1 cellular context compared by ENCODE assay signal in the genomic region with DNA sequence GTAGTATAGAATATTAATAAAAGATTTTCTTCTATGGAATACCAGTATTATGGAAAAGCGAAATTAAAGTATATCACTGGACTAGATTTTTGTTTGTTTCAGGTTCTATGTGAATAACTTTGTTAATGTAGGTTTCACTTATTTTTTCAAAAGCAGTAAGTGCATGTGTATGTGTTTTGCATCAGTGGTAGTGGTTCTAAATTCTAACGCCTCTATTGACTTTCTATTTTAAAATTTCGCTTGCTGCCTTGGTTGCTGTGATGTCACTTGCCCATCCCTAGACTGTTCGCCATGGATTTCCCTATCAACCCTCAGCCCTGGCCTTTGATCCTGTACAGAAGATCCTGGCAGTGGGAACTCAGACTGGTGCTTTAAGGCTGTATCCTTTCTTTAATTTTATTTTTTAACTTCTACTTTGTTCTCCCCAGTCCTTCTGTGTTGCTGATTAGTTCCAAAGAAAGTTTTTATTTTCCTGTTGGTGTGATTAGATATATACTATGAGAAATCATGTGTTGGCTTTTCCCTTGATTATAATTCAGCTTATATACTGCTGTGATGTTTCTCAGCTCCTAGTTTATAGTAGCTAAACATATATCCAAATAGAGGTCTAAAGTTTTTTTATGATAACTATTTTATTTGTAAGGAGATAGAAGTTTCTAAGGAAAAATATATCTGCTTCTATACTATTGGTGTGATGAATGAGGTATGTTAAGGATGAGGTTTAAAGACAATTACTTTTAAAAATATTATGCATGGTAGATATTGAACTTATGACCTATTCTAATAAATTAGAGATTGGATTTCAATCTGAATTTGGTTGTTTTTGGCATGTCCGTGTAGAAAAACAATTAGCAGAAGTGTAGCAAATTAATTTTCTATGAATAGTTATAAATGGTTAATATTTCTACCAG.
TF ChIP-seq lines count a peak whose summit lies in the region.

No MANE protein-coding gene starts in this region.

TF ChIP-seq in K562, 482 proteins besides CTCF, POLR2A, EP300 and RAD21 (continued from another document and continues in another):
- TF ChIP-seq ZNF780A (CRISPR knock-in tag; IDR thresholded peaks at IDR 0.05), result no peak
- peak; percentile 38 for TF ChIP-seq TAF9B (IDR thresholded peaks at IDR 0.05; ENCODE audit: partially characterized antibody)
- 0 out of 4 replicates have a peak, but pooled peaks of 1 of the 2 experiments have one; percentile 17 for TF ChIP-seq RCOR1 (IDR thresholded peaks at IDR 0.05; ENCODE audit: borderline replicate concordance in 1 of 2, low read depth in 2 of 2, low read length in 2 of 2)
- TF ChIP-seq, protein P1, sequence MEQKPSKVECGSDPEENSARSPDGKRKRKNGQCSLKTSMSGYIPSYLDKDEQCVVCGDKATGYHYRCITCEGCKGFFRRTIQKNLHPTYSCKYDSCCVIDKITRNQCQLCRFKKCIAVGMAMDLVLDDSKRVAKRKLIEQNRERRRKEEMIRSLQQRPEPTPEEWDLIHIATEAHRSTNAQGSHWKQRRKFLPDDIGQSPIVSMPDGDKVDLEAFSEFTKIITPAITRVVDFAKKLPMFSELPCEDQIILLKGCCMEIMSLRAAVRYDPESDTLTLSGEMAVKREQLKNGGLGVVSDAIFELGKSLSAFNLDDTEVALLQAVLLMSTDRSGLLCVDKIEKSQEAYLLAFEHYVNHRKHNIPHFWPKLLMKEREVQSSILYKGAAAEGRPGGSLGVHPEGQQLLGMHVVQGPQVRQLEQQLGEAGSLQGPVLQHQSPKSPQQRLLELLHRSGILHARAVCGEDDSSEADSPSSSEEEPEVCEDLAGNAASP (IDR thresholded peaks at IDR 0.05), result no peak
- TF ChIP-seq YY1 (IDR thresholded peaks at IDR 0.05; ENCODE audit: borderline replicate concordance in 1 of 3, control insufficient read depth in 1 of 3, extremely low read depth in 1 of 3, insufficient read depth in 3 of 3, insufficient read length in 1 of 3, insufficient replicate concordance in 2 of 3, low read depth in 1 of 3, low read length in 2 of 3), result peak in 1 of 3 experiments; percentile 20
- TF ChIP-seq FOXM1 (IDR thresholded peaks at IDR 0.05; ENCODE audit: low read depth), result peak; percentile 52; the same call in 1 of the 2 replicates
- no peak for TF ChIP-seq FOXM1 (CRISPR knock-in tag; IDR thresholded peaks at IDR 0.05; ENCODE audit: low read depth)
- TF ChIP-seq, protein P2, sequence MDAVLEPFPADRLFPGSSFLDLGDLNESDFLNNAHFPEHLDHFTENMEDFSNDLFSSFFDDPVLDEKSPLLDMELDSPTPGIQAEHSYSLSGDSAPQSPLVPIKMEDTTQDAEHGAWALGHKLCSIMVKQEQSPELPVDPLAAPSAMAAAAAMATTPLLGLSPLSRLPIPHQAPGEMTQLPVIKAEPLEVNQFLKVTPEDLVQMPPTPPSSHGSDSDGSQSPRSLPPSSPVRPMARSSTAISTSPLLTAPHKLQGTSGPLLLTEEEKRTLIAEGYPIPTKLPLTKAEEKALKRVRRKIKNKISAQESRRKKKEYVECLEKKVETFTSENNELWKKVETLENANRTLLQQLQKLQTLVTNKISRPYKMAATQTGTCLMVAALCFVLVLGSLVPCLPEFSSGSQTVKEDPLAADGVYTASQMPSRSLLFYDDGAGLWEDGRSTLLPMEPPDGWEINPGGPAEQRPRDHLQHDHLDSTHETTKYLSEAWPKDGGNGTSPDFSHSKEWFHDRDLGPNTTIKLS (IDR thresholded peaks at IDR 0.05; ENCODE audit: borderline replicate concordance, low read depth), result no peak
- TF ChIP-seq, protein P3, sequence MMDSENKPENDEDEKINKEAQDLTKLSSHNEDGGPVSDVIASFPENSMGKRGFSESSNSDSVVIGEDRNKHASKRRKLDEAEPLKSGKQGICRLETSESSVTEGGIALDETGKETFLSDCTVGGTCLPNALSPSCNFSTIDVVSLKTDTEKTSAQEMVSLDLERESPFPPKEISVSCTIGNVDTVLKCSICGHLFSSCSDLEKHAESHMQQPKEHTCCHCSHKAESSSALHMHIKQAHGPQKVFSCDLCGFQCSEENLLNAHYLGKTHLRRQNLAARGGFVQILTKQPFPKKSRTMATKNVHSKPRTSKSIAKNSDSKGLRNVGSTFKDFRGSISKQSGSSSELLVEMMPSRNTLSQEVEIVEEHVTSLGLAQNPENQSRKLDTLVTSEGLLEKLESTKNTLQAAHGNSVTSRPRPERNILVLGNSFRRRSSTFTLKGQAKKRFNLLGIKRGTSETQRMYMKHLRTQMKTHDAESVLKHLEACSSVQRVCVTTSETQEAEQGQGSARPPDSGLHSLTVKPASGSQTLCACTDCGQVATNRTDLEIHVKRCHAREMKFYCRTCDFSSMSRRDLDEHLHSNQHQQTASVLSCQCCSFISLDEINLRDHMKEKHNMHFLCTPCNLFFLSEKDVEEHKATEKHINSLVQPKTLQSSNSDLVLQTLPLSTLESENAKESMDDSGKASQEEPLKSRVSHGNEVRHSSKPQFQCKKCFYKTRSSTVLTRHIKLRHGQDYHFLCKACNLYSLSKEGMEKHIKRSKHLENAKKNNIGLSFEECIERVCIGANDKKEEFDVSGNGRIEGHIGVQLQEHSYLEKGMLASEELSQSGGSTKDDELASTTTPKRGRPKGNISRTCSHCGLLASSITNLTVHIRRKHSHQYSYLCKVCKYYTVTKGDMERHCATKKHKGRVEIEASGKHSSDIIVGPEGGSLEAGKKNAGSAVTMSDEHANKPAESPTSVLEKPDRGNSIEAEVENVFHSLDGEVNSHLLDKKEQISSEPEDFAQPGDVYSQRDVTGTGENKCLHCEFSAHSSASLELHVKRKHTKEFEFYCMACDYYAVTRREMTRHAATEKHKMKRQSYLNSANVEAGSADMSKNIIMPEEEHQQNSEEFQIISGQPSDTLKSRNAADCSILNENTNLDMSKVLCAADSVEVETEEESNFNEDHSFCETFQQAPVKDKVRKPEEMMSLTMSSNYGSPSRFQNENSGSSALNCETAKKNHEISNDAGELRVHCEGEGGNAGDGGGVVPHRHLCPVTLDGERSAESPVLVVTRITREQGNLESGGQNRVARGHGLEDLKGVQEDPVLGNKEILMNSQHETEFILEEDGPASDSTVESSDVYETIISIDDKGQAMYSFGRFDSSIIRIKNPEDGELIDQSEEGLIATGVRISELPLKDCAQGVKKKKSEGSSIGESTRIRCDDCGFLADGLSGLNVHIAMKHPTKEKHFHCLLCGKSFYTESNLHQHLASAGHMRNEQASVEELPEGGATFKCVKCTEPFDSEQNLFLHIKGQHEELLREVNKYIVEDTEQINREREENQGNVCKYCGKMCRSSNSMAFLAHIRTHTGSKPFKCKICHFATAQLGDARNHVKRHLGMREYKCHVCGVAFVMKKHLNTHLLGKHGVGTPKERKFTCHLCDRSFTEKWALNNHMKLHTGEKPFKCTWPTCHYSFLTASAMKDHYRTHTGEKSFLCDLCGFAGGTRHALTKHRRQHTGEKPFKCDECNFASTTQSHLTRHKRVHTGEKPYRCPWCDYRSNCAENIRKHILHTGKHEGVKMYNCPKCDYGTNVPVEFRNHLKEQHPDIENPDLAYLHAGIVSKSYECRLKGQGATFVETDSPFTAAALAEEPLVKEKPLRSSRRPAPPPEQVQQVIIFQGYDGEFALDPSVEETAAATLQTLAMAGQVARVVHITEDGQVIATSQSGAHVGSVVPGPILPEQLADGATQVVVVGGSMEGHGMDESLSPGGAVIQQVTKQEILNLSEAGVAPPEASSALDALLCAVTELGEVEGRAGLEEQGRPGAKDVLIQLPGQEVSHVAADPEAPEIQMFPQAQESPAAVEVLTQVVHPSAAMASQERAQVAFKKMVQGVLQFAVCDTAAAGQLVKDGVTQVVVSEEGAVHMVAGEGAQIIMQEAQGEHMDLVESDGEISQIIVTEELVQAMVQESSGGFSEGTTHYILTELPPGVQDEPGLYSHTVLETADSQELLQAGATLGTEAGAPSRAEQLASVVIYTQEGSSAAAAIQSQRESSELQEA (IDR thresholded peaks at IDR 0.05; ENCODE audit: low read depth), result no peak
- TF ChIP-seq, protein P4, sequence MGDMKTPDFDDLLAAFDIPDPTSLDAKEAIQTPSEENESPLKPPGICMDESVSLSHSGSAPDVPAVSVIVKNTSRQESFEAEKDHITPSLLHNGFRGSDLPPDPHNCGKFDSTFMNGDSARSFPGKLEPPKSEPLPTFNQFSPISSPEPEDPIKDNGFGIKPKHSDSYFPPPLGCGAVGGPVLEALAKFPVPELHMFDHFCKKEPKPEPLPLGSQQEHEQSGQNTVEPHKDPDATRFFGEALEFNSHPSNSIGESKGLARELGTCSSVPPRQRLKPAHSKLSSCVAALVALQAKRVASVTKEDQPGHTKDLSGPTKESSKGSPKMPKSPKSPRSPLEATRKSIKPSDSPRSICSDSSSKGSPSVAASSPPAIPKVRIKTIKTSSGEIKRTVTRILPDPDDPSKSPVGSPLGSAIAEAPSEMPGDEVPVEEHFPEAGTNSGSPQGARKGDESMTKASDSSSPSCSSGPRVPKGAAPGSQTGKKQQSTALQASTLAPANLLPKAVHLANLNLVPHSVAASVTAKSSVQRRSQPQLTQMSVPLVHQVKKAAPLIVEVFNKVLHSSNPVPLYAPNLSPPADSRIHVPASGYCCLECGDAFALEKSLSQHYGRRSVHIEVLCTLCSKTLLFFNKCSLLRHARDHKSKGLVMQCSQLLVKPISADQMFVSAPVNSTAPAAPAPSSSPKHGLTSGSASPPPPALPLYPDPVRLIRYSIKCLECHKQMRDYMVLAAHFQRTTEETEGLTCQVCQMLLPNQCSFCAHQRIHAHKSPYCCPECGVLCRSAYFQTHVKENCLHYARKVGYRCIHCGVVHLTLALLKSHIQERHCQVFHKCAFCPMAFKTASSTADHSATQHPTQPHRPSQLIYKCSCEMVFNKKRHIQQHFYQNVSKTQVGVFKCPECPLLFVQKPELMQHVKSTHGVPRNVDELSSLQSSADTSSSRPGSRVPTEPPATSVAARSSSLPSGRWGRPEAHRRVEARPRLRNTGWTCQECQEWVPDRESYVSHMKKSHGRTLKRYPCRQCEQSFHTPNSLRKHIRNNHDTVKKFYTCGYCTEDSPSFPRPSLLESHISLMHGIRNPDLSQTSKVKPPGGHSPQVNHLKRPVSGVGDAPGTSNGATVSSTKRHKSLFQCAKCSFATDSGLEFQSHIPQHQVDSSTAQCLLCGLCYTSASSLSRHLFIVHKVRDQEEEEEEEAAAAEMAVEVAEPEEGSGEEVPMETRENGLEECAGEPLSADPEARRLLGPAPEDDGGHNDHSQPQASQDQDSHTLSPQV (IDR thresholded peaks at IDR 0.05), result no peak; the same call in 1 of the 2 replicates
- peak; percentile 78; the same call in 1 of the 2 replicates for TF ChIP-seq TCF7 (IDR thresholded peaks at IDR 0.05; ENCODE audit: borderline replicate concordance)
- TF ChIP-seq SRSF9 (IDR thresholded peaks at IDR 0.05; ENCODE audit: borderline replicate concordance, low read depth, low read length), result no peak
- TF ChIP-seq ZNF212 (CRISPR knock-in tag; IDR thresholded peaks at IDR 0.05), result no peak
- TF ChIP-seq HDAC2 (IDR thresholded peaks at IDR 0.05), result 0 out of 2 replicates have a peak, but pooled peaks have one; percentile 25
- TF ChIP-seq, protein P5, sequence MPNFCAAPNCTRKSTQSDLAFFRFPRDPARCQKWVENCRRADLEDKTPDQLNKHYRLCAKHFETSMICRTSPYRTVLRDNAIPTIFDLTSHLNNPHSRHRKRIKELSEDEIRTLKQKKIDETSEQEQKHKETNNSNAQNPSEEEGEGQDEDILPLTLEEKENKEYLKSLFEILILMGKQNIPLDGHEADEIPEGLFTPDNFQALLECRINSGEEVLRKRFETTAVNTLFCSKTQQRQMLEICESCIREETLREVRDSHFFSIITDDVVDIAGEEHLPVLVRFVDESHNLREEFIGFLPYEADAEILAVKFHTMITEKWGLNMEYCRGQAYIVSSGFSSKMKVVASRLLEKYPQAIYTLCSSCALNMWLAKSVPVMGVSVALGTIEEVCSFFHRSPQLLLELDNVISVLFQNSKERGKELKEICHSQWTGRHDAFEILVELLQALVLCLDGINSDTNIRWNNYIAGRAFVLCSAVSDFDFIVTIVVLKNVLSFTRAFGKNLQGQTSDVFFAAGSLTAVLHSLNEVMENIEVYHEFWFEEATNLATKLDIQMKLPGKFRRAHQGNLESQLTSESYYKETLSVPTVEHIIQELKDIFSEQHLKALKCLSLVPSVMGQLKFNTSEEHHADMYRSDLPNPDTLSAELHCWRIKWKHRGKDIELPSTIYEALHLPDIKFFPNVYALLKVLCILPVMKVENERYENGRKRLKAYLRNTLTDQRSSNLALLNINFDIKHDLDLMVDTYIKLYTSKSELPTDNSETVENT (CRISPR knock-in tag; IDR thresholded peaks at IDR 0.05), result no peak
- TF ChIP-seq ZNF24 (IDR thresholded peaks at IDR 0.05), result no peak; the same call in 1 of the 2 replicates
- TF ChIP-seq, protein P6, sequence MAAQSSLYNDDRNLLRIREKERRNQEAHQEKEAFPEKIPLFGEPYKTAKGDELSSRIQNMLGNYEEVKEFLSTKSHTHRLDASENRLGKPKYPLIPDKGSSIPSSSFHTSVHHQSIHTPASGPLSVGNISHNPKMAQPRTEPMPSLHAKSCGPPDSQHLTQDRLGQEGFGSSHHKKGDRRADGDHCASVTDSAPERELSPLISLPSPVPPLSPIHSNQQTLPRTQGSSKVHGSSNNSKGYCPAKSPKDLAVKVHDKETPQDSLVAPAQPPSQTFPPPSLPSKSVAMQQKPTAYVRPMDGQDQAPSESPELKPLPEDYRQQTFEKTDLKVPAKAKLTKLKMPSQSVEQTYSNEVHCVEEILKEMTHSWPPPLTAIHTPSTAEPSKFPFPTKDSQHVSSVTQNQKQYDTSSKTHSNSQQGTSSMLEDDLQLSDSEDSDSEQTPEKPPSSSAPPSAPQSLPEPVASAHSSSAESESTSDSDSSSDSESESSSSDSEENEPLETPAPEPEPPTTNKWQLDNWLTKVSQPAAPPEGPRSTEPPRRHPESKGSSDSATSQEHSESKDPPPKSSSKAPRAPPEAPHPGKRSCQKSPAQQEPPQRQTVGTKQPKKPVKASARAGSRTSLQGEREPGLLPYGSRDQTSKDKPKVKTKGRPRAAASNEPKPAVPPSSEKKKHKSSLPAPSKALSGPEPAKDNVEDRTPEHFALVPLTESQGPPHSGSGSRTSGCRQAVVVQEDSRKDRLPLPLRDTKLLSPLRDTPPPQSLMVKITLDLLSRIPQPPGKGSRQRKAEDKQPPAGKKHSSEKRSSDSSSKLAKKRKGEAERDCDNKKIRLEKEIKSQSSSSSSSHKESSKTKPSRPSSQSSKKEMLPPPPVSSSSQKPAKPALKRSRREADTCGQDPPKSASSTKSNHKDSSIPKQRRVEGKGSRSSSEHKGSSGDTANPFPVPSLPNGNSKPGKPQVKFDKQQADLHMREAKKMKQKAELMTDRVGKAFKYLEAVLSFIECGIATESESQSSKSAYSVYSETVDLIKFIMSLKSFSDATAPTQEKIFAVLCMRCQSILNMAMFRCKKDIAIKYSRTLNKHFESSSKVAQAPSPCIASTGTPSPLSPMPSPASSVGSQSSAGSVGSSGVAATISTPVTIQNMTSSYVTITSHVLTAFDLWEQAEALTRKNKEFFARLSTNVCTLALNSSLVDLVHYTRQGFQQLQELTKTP (IDR thresholded peaks at IDR 0.05; ENCODE audit: low read depth in 1 of 2, partially characterized antibody in 2 of 2), result peak; percentile 88 to 96
- TF ChIP-seq NFYB (IDR thresholded peaks at IDR 0.05; ENCODE audit: extremely low read depth, insufficient read length), result no peak
- TF ChIP-seq CBX5 (IDR thresholded peaks at IDR 0.05; ENCODE audit: borderline replicate concordance, low read depth), result no peak
- TF ChIP-seq SMAD2 (IDR thresholded peaks at IDR 0.05; ENCODE audit: low read depth, low read length), result no peak
- TF ChIP-seq YBX1 (IDR thresholded peaks at IDR 0.05), result no peak
- TF ChIP-seq CHCHD3 (CRISPR knock-in tag; IDR thresholded peaks at IDR 0.05), result no peak
- TF ChIP-seq EP400 (IDR thresholded peaks at IDR 0.05), result peak; percentile 17; the same call in 1 of the 2 replicates
- TF ChIP-seq, protein P7, sequence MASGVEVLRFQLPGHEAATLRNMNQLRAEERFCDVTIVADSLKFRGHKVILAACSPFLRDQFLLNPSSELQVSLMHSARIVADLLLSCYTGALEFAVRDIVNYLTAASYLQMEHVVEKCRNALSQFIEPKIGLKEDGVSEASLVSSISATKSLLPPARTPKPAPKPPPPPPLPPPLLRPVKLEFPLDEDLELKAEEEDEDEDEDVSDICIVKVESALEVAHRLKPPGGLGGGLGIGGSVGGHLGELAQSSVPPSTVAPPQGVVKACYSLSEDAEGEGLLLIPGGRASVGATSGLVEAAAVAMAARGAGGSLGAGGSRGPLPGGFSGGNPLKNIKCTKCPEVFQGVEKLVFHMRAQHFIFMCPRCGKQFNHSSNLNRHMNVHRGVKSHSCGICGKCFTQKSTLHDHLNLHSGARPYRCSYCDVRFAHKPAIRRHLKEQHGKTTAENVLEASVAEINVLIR (CRISPR knock-in tag; IDR thresholded peaks at IDR 0.05), result no peak
